ENCODE assay signal across 18 cellular contexts in genomic region chr5:172427202-172427601, GRCh38.
"Had no signal": no experiment of that assay in that cellular context is flagged by ENCODE, and none has a peak within 500 bp of the region (broad histone marks: within the 10 kb centered on the region; RNA-seq: fewer than 3 reads in every experiment).

No MANE protein-coding gene starts in this region.

- DNase-seq: activated CD4-positive, alpha-beta T cell treated with anti-CD3 and anti-CD28 coated beads, Interleukin-2, amount 10 ng/mL, durations not matched to agents 24 days and 14 days; activated CD8-positive, alpha-beta memory T cell treated with anti-CD3 and anti-CD28 coated beads, Interleukin-2, amount 50 U/mL, for 48 hours; activated gamma-delta T cell treated with Interleukin-2 at 50 U/mL for 16 hours; activated T-cell treated with anti-CD3 and anti-CD28 coated beads, Interleukin-2, amount 50 U/mL, for 72 hours; anterior cingulate cortex; effector memory CD4-positive, alpha-beta T cell; hippocampal formation; left ventricle myocardium inferior; nephron progenitor cell; occipital lobe; psoas muscle; right lobe of liver; spleen; T-helper 2 cell had no signal

- H3K36me3 ChIP-seq: left ventricle myocardium inferior, right lobe of liver, spleen had no signal

- FAIRE-seq: TTC549 had no signal

- H3K27ac ChIP-seq: psoas muscle, right lobe of liver, SJSA1, spleen had no signal

- H3K9me3 ChIP-seq: left ventricle myocardium inferior, psoas muscle, right lobe of liver, SJSA1, spleen had no signal

- H3K4me1 ChIP-seq: psoas muscle, right lobe of liver, SJSA1 had no signal

- H3K27me3 ChIP-seq: right lobe of liver, SJSA1 had no signal

- ATAC-seq: activated T-cell treated with anti-CD3 and anti-CD28 coated beads, Interleukin-2, amount 50 U/mL, for 72 hours; psoas muscle; right lobe of liver; stimulated activated effector memory CD8-positive, alpha-beta T cell treated with anti-CD3 and anti-CD28 coated beads, Interleukin-12 subunit alpha, Interleukin-12 subunit beta, amount 100 ng/mL, for 72 hours; WTC11 had no signal

- H3K4me3 ChIP-seq: left ventricle myocardium inferior, psoas muscle, right lobe of liver, SJSA1, spleen had no signal
